Comparison of ENCODE assay signal across 18 cellular contexts in the genomic region with DNA sequence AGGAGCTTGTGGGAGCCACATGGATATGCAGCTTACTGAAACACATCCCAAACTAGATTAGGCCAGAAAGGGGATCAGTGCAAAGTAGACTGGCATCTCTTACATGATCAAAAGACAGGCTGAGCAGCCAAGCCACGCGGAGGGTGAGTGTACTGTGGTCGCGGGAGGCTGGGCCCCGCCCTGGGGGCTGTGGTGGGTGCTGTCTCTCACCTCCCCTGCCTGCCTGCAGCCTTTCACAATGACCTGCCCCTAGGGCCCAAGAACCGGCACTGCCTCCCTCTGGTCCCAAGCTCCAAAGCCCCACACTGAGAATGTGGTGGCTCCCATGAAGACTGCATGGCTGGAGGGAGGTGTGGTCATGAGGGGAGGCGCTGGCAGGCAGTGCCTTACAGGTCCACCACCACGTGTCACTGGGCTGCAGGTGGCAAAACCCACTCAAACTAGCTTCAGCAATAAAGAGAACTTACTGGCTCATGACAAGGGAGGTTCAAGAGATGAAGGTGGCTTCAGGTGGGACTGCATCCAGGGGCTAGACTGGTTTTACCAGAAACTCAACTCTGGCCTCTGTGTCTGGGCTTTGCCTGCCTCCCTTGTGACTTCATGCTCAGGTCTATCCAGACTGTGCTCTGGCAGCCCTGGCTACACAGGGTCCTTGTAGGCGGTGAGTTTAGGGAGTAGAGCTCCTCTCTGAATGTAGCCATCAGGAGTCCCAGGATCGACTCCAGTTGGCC. TPM values are rescaled to one million over a fixed set of nuclear protein-coding genes. Genes with fewer than 3 reads are reported as not detected.
A peak's percentile ranks its signal among the peaks of the same experiment; 100 is the strongest.
DNase-seq lines count a peak whose midpoint lies in the region; ATAC-seq and TF ChIP-seq lines count a peak whose summit lies in the region.
"Had no signal": no experiment of that assay in that cellular context is flagged by ENCODE, and none has a peak within 500 bp of the region (broad histone marks: within the 10 kb centered on the region; RNA-seq: fewer than 3 reads in every experiment).

No MANE protein-coding gene starts in this region.

- H3K27ac ChIP-seq in left lung (no peak overlapping the region), upper lobe of left lung (peak overlapping the region in 1 of 4 donors; percentile 7)
- H3K27ac ChIP-seq: cardiac muscle cell, prostate gland, suprapubic skin had no signal

- no peaks in the 10 kb centered on the region for H3K36me3 ChIP-seq in left lung
- H3K36me3 ChIP-seq in upper lobe of left lung = no peaks in the 10 kb centered on the region
- H3K36me3 ChIP-seq: cardiac muscle cell, prostate gland, suprapubic skin had no signal

- WGBS in upper lobe of left lung, 2 donors = 80 to 83% methylated on average over 8 to 10 of the region's 10 CpGs

- TF ChIP-seq CTCF in left lung (IDR thresholded peaks at IDR 0.05) = no peak
- no peak for TF ChIP-seq CTCF in upper lobe of left lung (IDR thresholded peaks at IDR 0.05)

- H3K9me3 ChIP-seq in left lung (no peaks in the 10 kb centered on the region), upper lobe of left lung (no peaks in the 10 kb centered on the region)
- H3K9me3 ChIP-seq: prostate gland, suprapubic skin had no signal

- no peak for TF ChIP-seq EP300 in upper lobe of left lung (IDR thresholded peaks at IDR 0.05)

- intact Hi-C loops in left lung (cut with DNase I) = loop anchor here in 1 of 2 donors (10.0 kb wide), 1 partner anchor 301 kb away; no protein-coding TSS in a partner anchor

- H3K4me1 ChIP-seq in left lung (peaks cover 0 to 2% of the 10 kb centered on the region in 2 donors), upper lobe of left lung (no peaks in the 10 kb centered on the region)
- H3K4me1 ChIP-seq: prostate gland, suprapubic skin had no signal

- ATAC-seq in left lung = peak; percentile 61
- ATAC-seq in upper lobe of left lung (ENCODE audit: low FRiP score in 2 of 2) = peak; percentile 19 to 56

- H3K4me3 ChIP-seq in left lung (no peak overlapping the region), upper lobe of left lung (no peak overlapping the region)
- H3K4me3 ChIP-seq: cardiac muscle cell, prostate gland, smooth muscle cell, suprapubic skin had no signal

- in situ Hi-C loops in KBM-7 (cut with MboI; ENCODE audit: low pct_unique_long_range_greater_than_20kb, low sequenced_read_pairs) = loop anchor here (25.0 kb wide), 1 partner anchor 303 kb away; no protein-coding TSS in a partner anchor

- peak; percentile 42 for DNase-seq in NK-92 treated with Interleukin-12 subunit alpha and Interleukin-12 subunit beta, amount 100 ng/mL, for 24 hours (lab: John Stamatoyannopoulos, UW)
- DNase-seq in NK-92 (lab: John Stamatoyannopoulos, UW; ENCODE audit: unreplicated experiment) (no peak), NCI-H82 treated with DMSO at 0.1 percent for 48 hours (lab: John Stamatoyannopoulos, UW; ENCODE audit: unreplicated experiment) (peak; percentile 93), left lung (peak; percentile 34 to 71), upper lobe of left lung (peak in 1 of 2 donors; percentile 53), KBM-7 (no peak), NCI-H146 (lab: John Stamatoyannopoulos, UW) (no peak)
- DNase-seq in activated CD4-positive, alpha-beta T cell treated with anti-CD3 and anti-CD28 coated beads for 1 hour = no peak
- DNase-seq: activated CD4-positive, CD25-positive, alpha-beta regulatory T cell treated with anti-CD3 and anti-CD28 coated beads, Interleukin-2, amount 50 U/mL, for 72 hours; C1 segment of cervical spinal cord; head of caudate nucleus; NCI-H1930; NCI-H526; stimulated activated CD4-positive, alpha-beta T cell treated with anti-CD3 and anti-CD28 coated beads, Interleukin-4, amount 100 ng/mL, for 4 hours had no signal

- no peak for TF ChIP-seq POLR2A in upper lobe of left lung (IDR thresholded peaks at IDR 0.05)

- no peaks in the 10 kb centered on the region for H3K27me3 ChIP-seq in left lung
- no peaks in the 10 kb centered on the region for H3K27me3 ChIP-seq in upper lobe of left lung
- H3K27me3 ChIP-seq: cardiac muscle cell, suprapubic skin had no signal

RNA-seq across cellular contexts. Expression of a gene that starts 27.4 kb away (rescaled TPM):
- total RNA-seq in left lung (100 to 1,000 TPM; 198 to 259 TPM), upper lobe of left lung (100 to 1,000 TPM in 5 of 6 donors, 10 to 100 TPM in 1; 95.3 to 607 (median 227) TPM)

Comparison
In these comparisons a context has a peak if more than half of its experiments do, and no peak if none do; other contexts are left out.
1. DNase-seq: peak in NK-92 treated with Interleukin-12 subunit alpha and Interleukin-12 subunit beta, amount 100 ng/mL, for 24 hours (single experiment), NCI-H82 treated with DMSO at 0.1 percent for 48 hours (single experiment) and left lung (2 of 2); none in NK-92 (single experiment), activated CD4-positive, alpha-beta T cell treated with anti-CD3 and anti-CD28 coated beads for 1 hour (single experiment), KBM-7 (single experiment) and NCI-H146 (single experiment).